ENCODE assay signal across 1 cellular context in the genomic region with DNA sequence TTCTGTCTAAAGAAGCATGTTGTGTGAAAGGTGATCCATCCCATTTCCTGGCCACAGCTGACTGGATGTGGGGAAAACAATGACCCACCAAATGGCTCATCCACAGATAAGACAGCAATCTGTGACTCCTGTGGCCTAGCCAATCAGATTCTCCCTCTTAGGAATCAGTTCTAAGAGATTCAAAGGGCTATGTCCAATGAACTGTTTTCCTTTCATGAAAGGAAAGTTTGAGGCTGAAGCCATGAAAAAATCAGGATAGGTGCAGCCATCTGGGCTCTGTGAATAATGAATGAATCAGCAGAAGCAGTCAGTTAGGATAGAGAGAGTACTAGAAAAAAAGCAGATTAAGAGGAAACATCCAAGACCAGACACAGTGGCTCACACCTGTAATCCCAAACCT.
TF ChIP-seq lines count a peak whose summit lies in the region.

No MANE protein-coding gene starts in this region.

TF ChIP-seq in GM23338, 12 proteins besides CTCF, POLR2A, EP300 and RAD21 (continued from another document):
- TF ChIP-seq, protein P1, sequence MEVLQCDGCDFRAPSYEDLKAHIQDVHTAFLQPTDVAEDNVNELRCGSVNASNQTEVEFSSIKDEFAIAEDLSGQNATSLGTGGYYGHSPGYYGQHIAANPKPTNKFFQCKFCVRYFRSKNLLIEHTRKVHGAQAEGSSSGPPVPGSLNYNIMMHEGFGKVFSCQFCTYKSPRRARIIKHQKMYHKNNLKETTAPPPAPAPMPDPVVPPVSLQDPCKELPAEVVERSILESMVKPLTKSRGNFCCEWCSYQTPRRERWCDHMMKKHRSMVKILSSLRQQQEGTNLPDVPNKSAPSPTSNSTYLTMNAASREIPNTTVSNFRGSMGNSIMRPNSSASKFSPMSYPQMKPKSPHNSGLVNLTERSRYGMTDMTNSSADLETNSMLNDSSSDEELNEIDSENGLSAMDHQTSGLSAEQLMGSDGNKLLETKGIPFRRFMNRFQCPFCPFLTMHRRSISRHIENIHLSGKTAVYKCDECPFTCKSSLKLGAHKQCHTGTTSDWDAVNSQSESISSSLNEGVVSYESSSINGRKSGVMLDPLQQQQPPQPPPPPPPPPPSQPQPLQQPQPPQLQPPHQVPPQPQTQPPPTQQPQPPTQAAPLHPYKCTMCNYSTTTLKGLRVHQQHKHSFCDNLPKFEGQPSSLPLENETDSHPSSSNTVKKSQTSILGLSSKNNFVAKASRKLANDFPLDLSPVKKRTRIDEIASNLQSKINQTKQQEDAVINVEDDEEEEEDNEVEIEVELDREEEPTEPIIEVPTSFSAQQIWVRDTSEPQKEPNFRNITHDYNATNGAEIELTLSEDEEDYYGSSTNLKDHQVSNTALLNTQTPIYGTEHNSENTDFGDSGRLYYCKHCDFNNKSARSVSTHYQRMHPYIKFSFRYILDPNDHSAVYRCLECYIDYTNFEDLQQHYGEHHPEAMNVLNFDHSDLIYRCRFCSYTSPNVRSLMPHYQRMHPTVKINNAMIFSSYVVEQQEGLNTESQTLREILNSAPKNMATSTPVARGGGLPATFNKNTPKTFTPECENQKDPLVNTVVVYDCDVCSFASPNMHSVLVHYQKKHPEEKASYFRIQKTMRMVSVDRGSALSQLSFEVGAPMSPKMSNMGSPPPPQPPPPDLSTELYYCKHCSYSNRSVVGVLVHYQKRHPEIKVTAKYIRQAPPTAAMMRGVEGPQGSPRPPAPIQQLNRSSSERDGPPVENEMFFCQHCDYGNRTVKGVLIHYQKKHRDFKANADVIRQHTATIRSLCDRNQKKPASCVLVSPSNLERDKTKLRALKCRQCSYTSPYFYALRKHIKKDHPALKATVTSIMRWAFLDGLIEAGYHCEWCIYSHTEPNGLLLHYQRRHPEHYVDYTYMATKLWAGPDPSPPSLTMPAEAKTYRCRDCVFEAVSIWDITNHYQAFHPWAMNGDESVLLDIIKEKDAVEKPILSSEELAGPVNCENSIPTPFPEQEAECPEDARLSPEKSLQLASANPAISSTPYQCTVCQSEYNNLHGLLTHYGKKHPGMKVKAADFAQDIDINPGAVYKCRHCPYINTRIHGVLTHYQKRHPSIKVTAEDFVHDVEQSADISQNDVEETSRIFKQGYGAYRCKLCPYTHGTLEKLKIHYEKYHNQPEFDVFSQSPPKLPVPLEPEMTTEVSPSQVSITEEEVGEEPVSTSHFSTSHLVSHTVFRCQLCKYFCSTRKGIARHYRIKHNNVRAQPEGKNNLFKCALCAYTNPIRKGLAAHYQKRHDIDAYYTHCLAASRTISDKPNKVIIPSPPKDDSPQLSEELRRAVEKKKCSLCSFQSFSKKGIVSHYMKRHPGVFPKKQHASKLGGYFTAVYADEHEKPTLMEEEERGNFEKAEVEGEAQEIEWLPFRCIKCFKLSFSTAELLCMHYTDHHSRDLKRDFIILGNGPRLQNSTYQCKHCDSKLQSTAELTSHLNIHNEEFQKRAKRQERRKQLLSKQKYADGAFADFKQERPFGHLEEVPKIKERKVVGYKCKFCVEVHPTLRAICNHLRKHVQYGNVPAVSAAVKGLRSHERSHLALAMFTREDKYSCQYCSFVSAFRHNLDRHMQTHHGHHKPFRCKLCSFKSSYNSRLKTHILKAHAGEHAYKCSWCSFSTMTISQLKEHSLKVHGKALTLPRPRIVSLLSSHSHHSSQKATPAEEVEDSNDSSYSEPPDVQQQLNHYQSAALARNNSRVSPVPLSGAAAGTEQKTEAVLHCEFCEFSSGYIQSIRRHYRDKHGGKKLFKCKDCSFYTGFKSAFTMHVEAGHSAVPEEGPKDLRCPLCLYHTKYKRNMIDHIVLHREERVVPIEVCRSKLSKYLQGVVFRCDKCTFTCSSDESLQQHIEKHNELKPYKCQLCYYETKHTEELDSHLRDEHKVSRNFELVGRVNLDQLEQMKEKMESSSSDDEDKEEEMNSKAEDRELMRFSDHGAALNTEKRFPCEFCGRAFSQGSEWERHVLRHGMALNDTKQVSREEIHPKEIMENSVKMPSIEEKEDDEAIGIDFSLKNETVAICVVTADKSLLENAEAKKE (CRISPR knock-in tag; IDR thresholded peaks at IDR 0.05), result no peak
